ENCODE assay signal across 1 cellular context in genomic region chr17:42775534-42776098, GRCh38.
A peak's percentile ranks its signal among the peaks of the same experiment; 100 is the strongest.
TF ChIP-seq lines count a peak whose summit lies in the region.

No MANE protein-coding gene starts in this region.

TF ChIP-seq in K562, 482 proteins besides CTCF, POLR2A, EP300 and RAD21 (continues in another document):
- TF ChIP-seq DPF2 (IDR thresholded peaks at IDR 0.05) (peak; percentile 62), FOXK2 (conservative IDR thresholded peaks at IDR 0.05 in 1 of 2, IDR thresholded peaks at IDR 0.05 in 1 of 2; ENCODE audit: low read depth in 2 of 2) (peak; percentile 55 to 74; a peak in 3 of 4 replicates), MEF2A (IDR thresholded peaks at IDR 0.05; ENCODE audit: control insufficient read depth, low read depth, low read length) (peak; percentile 73; the same call in 1 of the 2 replicates), ZNF444 (CRISPR knock-in tag; IDR thresholded peaks at IDR 0.05) (peak; percentile 30; the same call in 1 of the 2 replicates), NCOR1 (IDR thresholded peaks at IDR 0.05) (peak; percentile 83), SNIP1 (IDR thresholded peaks at IDR 0.05; ENCODE audit: low read depth) (no peak), MAZ (CRISPR knock-in tag; conservative IDR thresholded peaks at IDR 0.05 in 1 of 2, IDR thresholded peaks at IDR 0.05 in 1 of 2) (peak in 1 of 2 experiments; percentile 76; a peak in 2 of 4 replicates), ZFX (CRISPR knock-in tag; IDR thresholded peaks at IDR 0.05) (peak; percentile 28; the same call in 1 of the 2 replicates), ZNF764 (CRISPR knock-in tag; IDR thresholded peaks at IDR 0.05; ENCODE audit: low read depth) (no peak), ZNF780A (CRISPR knock-in tag; IDR thresholded peaks at IDR 0.05) (no peak), THRA (IDR thresholded peaks at IDR 0.05) (no peak), BACH1 (tag; IDR thresholded peaks at IDR 0.05) (peak; percentile 55; the same call in 1 of the 2 replicates), ZBTB33 (CRISPR knock-in tag; IDR thresholded peaks at IDR 0.05) (peak; percentile 35; the same call in 1 of the 2 replicates), MTA1 (IDR thresholded peaks at IDR 0.05; ENCODE audit: borderline replicate concordance) (peak; percentile 48; the same call in 1 of the 2 replicates), TEAD4 (IDR thresholded peaks at IDR 0.05; ENCODE audit: low read length) (peak; percentile 75), TEAD4 (CRISPR knock-in tag; IDR thresholded peaks at IDR 0.05; ENCODE audit: borderline replicate concordance) (no peak), MAFK (IDR thresholded peaks at IDR 0.05; ENCODE audit: low read length) (no peak), TCF3 (CRISPR knock-in tag; IDR thresholded peaks at IDR 0.05) (peak; percentile 78), TBP (optimal IDR thresholded peaks at IDR 0.05; ENCODE audit: low read depth, low read length) (peak; percentile 23), MAFF (IDR thresholded peaks at IDR 0.05; ENCODE audit: low read length) (no peak), BHLHE40 (IDR thresholded peaks at IDR 0.05; ENCODE audit: low read length) (peak; percentile 76; the same call in 1 of the 2 replicates), ZNF23 (CRISPR knock-in tag; IDR thresholded peaks at IDR 0.05) (0 out of 2 replicates have a peak, but pooled peaks have one; percentile 35), HDAC3 (IDR thresholded peaks at IDR 0.05; ENCODE audit: borderline replicate concordance, partially characterized antibody) (peak; percentile 40), VEZF1 (CRISPR knock-in tag; IDR thresholded peaks at IDR 0.05) (peak; percentile 80), RCOR1 (IDR thresholded peaks at IDR 0.05; ENCODE audit: borderline replicate concordance in 1 of 2, low read depth in 2 of 2, low read length in 2 of 2) (peak; percentile 40 to 65; a peak in 2 of 4 replicates), CHD2 (IDR thresholded peaks at IDR 0.05; ENCODE audit: low read depth, low read length) (0 out of 2 replicates have a peak, but pooled peaks have one; percentile 25), ZBTB43 (CRISPR knock-in tag; IDR thresholded peaks at IDR 0.05) (no peak), MYNN (IDR thresholded peaks at IDR 0.05) (no peak), MYNN (CRISPR knock-in tag; IDR thresholded peaks at IDR 0.05) (no peak), RBM14 (IDR thresholded peaks at IDR 0.05; ENCODE audit: borderline replicate concordance, insufficient read depth, low read depth, low read length) (no peak), PCBP1 (IDR thresholded peaks at IDR 0.05; ENCODE audit: low read depth, low read length, poor library complexity, severe bottlenecking) (no peak), DIDO1 (tag; IDR thresholded peaks at IDR 0.05; ENCODE audit: low read depth) (no peak), ZNF175 (CRISPR knock-in tag; IDR thresholded peaks at IDR 0.05; ENCODE audit: low read depth) (peak; percentile 84), RNF2 (IDR thresholded peaks at IDR 0.05) (peak; percentile 90)
- TF ChIP-seq, protein P1, sequence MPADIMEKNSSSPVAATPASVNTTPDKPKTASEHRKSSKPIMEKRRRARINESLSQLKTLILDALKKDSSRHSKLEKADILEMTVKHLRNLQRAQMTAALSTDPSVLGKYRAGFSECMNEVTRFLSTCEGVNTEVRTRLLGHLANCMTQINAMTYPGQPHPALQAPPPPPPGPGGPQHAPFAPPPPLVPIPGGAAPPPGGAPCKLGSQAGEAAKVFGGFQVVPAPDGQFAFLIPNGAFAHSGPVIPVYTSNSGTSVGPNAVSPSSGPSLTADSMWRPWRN (IDR thresholded peaks at IDR 0.05; ENCODE audit: low read depth), result peak; percentile 58; the same call in 1 of the 2 replicates
- TF ChIP-seq, protein P2, sequence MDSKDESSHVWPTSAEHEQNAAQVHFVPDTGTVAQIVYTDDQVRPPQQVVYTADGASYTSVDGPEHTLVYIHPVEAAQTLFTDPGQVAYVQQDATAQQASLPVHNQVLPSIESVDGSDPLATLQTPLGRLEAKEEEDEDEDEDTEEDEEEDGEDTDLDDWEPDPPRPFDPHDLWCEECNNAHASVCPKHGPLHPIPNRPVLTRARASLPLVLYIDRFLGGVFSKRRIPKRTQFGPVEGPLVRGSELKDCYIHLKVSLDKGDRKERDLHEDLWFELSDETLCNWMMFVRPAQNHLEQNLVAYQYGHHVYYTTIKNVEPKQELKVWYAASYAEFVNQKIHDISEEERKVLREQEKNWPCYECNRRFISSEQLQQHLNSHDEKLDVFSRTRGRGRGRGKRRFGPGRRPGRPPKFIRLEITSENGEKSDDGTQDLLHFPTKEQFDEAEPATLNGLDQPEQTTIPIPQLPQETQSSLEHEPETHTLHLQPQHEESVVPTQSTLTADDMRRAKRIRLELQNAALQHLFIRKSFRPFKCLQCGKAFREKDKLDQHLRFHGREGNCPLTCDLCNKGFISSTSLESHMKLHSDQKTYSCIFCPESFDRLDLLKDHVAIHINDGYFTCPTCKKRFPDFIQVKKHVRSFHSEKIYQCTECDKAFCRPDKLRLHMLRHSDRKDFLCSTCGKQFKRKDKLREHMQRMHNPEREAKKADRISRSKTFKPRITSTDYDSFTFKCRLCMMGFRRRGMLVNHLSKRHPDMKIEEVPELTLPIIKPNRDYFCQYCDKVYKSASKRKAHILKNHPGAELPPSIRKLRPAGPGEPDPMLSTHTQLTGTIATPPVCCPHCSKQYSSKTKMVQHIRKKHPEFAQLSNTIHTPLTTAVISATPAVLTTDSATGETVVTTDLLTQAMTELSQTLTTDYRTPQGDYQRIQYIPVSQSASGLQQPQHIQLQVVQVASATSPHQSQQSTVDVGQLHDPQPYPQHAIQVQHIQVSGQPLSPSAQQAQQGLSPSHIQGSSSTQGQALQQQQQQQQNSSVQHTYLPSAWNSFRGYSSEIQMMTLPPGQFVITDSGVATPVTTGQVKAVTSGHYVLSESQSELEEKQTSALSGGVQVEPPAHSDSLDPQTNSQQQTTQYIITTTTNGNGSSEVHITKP (IDR thresholded peaks at IDR 0.05; ENCODE audit: partially characterized antibody), result peak; percentile 68
- TF ChIP-seq, protein P3, sequence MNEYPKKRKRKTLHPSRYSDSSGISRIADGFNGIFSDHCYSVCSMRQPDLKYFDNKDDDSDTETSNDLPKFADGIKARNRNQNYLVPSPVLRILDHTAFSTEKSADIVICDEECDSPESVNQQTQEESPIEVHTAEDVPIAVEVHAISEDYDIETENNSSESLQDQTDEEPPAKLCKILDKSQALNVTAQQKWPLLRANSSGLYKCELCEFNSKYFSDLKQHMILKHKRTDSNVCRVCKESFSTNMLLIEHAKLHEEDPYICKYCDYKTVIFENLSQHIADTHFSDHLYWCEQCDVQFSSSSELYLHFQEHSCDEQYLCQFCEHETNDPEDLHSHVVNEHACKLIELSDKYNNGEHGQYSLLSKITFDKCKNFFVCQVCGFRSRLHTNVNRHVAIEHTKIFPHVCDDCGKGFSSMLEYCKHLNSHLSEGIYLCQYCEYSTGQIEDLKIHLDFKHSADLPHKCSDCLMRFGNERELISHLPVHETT (CRISPR knock-in tag; conservative IDR thresholded peaks at IDR 0.05 in 1 of 2, IDR thresholded peaks at IDR 0.05 in 1 of 2), result 0 out of 4 replicates have a peak, but pooled peaks of 1 of the 2 experiments have one; percentile 24
- TF ChIP-seq, protein P4, sequence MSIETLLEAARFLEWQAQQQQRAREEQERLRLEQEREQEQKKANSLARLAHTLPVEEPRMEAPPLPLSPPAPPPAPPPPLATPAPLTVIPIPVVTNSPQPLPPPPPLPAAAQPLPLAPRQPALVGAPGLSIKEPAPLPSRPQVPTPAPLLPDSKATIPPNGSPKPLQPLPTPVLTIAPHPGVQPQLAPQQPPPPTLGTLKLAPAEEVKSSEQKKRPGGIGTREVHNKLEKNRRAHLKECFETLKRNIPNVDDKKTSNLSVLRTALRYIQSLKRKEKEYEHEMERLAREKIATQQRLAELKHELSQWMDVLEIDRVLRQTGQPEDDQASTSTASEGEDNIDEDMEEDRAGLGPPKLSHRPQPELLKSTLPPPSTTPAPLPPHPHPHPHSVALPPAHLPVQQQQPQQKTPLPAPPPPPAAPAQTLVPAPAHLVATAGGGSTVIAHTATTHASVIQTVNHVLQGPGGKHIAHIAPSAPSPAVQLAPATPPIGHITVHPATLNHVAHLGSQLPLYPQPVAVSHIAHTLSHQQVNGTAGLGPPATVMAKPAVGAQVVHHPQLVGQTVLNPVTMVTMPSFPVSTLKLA (conservative IDR thresholded peaks at IDR 0.05), result peak in 1 of 2 experiments; percentile 44; a peak in 3 of 4 replicates
